8 cellular contexts compared by ENCODE assay signal in genomic region chr5:16552666-16553343, GRCh38.
DNase-seq lines count a peak whose midpoint lies in the region; ATAC-seq and TF ChIP-seq lines count a peak whose summit lies in the region.

No MANE protein-coding gene starts in this region.

- CTCF ChIA-PET in CD8-positive, alpha-beta memory T cell (lab: Charles Lee), result interaction anchor here (0.6 to 1.1 kb wide), 2 partner anchors 15 to 25 kb away, joined by 3 to 4 read pairs; no protein-coding TSS in a partner anchor

- no peak overlapping the region for H3K27ac ChIP-seq in CD8-positive, alpha-beta memory T cell (ENCODE audit: low read depth, low read length)

- H3K4me1 ChIP-seq in CD8-positive, alpha-beta memory T cell (ENCODE audit: insufficient read depth, low read length), result no peaks in the 10 kb centered on the region
- H3K4me1 ChIP-seq in NT2/D1 (ENCODE audit: insufficient read depth, insufficient read length), result no peaks in the 10 kb centered on the region

- H3K36me3 ChIP-seq in CD8-positive, alpha-beta memory T cell (ENCODE audit: insufficient read depth, low read length), result no peaks in the 10 kb centered on the region
- H3K36me3 ChIP-seq in NT2/D1 (ENCODE audit: insufficient read depth, insufficient read length, low read length), result no peaks in the 10 kb centered on the region

- POLR2A ChIA-PET in CD8-positive, alpha-beta memory T cell (lab: Charles Lee), result interaction anchor here (0.6 kb wide), 1 partner anchor 65 kb away, joined by 4 read pairs; no protein-coding TSS in a partner anchor

- peak overlapping the region in 3 of 8 donors; percentile 30 to 60 (median 43) for H3K27ac Mint-ChIP-seq in CD8-positive, alpha-beta memory T cell
- no peak overlapping the region for H3K27ac Mint-ChIP-seq in type B pancreatic cell

- H3K4me1 Mint-ChIP-seq in CD8-positive, alpha-beta memory T cell, result peaks cover 14 to 33% (median 31%) of the 10 kb centered on the region in 3 donors
- H3K4me1 Mint-ChIP-seq in activated T-cell treated with anti-CD3 and anti-CD28 coated beads, Interleukin-2, amount 50 U/mL, for 4 hours (ENCODE audit: low read depth), result peaks cover 33% of the 10 kb centered on the region
- peaks cover 4% of the 10 kb centered on the region for H3K4me1 Mint-ChIP-seq in type B pancreatic cell (ENCODE audit: unreplicated experiment)

- ATAC-seq in GM19351 (IDR thresholded peaks at IDR 0.05; ENCODE audit: unreplicated experiment) (peak; percentile 85), HG03280 (IDR thresholded peaks at IDR 0.05; ENCODE audit: unreplicated experiment) (peak; percentile 87)
- peak; percentile 69 to 81 for ATAC-seq in activated T-cell treated with anti-CD3 and anti-CD28 coated beads, Interleukin-2, amount 50 U/mL, for 4 hours

- no peaks in the 10 kb centered on the region for H3K9me3 Mint-ChIP-seq in CD8-positive, alpha-beta memory T cell
- no peaks in the 10 kb centered on the region for H3K9me3 Mint-ChIP-seq in activated T-cell treated with anti-CD3 and anti-CD28 coated beads, Interleukin-2, amount 50 U/mL, for 4 hours
- no peaks in the 10 kb centered on the region for H3K9me3 Mint-ChIP-seq in type B pancreatic cell

- H3K4me3 ChIP-seq in CD8-positive, alpha-beta memory T cell (ENCODE audit: low read length), result no peak overlapping the region
- no peak overlapping the region for H3K4me3 ChIP-seq in NT2/D1 (ENCODE audit: insufficient read length, low read depth)

- TF ChIP-seq CTCF in type B pancreatic cell (conservative IDR thresholded peaks at IDR 0.05), result peak; percentile 91

- DNase-seq in CD8-positive, alpha-beta memory T cell, result peak in 3 of 5 donors; percentile 2 to 60 (median 8)
- DNase-seq in NT2/D1 (ENCODE audit: low read depth, low spot score) (peak; percentile 47), fibroblast of peridontal ligament (ENCODE audit: extremely low read depth) (peak; percentile 68), occipital lobe (lab: John Stamatoyannopoulos, UW) (peak; percentile 80), type B pancreatic cell (ENCODE audit: extremely low spot score, unreplicated experiment) (no peak)
- DNase-seq in activated T-cell treated with anti-CD3 and anti-CD28 coated beads, Interleukin-2, amount 50 U/mL, for 4 hours, result peak; percentile 47

- no peak overlapping the region for H3K9ac ChIP-seq in NT2/D1 (ENCODE audit: insufficient read length, low read depth)

- no peaks in the 10 kb centered on the region for H3K27me3 ChIP-seq in CD8-positive, alpha-beta memory T cell (ENCODE audit: insufficient read depth, low read length, poor library complexity, severe bottlenecking)
- H3K27me3 ChIP-seq in NT2/D1 (ENCODE audit: insufficient read depth, insufficient read length), result no peaks in the 10 kb centered on the region

- H3K4me3 Mint-ChIP-seq in CD8-positive, alpha-beta memory T cell, result no peak overlapping the region
- H3K4me3 Mint-ChIP-seq in activated T-cell treated with anti-CD3 and anti-CD28 coated beads, Interleukin-2, amount 50 U/mL, for 4 hours, result no peak overlapping the region
- H3K4me3 Mint-ChIP-seq in type B pancreatic cell, result no peak overlapping the region

- no peaks in the 10 kb centered on the region for H3K9me3 ChIP-seq in CD8-positive, alpha-beta memory T cell (ENCODE audit: low read length)
- no peaks in the 10 kb centered on the region for H3K9me3 ChIP-seq in NT2/D1 (ENCODE audit: insufficient read depth, low read length)

- no peaks in the 10 kb centered on the region for H3K27me3 Mint-ChIP-seq in CD8-positive, alpha-beta memory T cell
- no peaks in the 10 kb centered on the region for H3K27me3 Mint-ChIP-seq in activated T-cell treated with anti-CD3 and anti-CD28 coated beads, Interleukin-2, amount 50 U/mL, for 4 hours (ENCODE audit: low read depth)
- H3K27me3 Mint-ChIP-seq in type B pancreatic cell, result no peaks in the 10 kb centered on the region

- peaks cover 0 to 10% (median 5%) of the 10 kb centered on the region in 3 donors for H3K36me3 Mint-ChIP-seq in CD8-positive, alpha-beta memory T cell
- peaks cover 11% of the 10 kb centered on the region for H3K36me3 Mint-ChIP-seq in activated T-cell treated with anti-CD3 and anti-CD28 coated beads, Interleukin-2, amount 50 U/mL, for 4 hours (ENCODE audit: insufficient read depth)
- no peaks in the 10 kb centered on the region for H3K36me3 Mint-ChIP-seq in type B pancreatic cell
